Comparison of ENCODE assay signal across 8 cellular contexts in genomic region chr12:104064842-104065441, GRCh38. TPM values are rescaled to one million over a fixed set of nuclear protein-coding genes. Genes with fewer than 3 reads are reported as not detected.
A peak's percentile ranks its signal among the peaks of the same experiment; 100 is the strongest.
DNase-seq lines count a peak whose midpoint lies in the region; ATAC-seq and TF ChIP-seq lines count a peak whose summit lies in the region.

No MANE protein-coding gene starts in this region.

- H4K20me1 ChIP-seq in GM23248 (ENCODE audit: insufficient read depth), result no peaks in the 10 kb centered on the region

- H3K27me3 ChIP-seq in GM23248 (replicated peaks; ENCODE audit: insufficient read depth) (no peaks in the 10 kb centered on the region), endodermal cell (ENCODE audit: control insufficient read depth, insufficient read depth, low read length, poor library complexity, severe bottlenecking) (peaks cover 24% of the 10 kb centered on the region), mucosa of stomach (ENCODE audit: control insufficient read depth, insufficient read depth, low read length) (no peaks in the 10 kb centered on the region)

- in situ Hi-C loops in GM23248 (cut with MboI), result no loop called here

- POLR2A ChIA-PET in RWPE1 (lab: Yijun Ruan, JAX; ENCODE audit: low non-redundant PET), result no interaction called here

- peaks cover 74% of the 10 kb centered on the region for H3K79me2 ChIP-seq in GM23248 (ENCODE audit: insufficient read depth)

- H3K36me3 Mint-ChIP-seq in endodermal cell (ENCODE audit: low read depth), result no peaks in the 10 kb centered on the region

- H3K27me3 Mint-ChIP-seq in endodermal cell (ENCODE audit: insufficient read depth), result peaks cover 28% of the 10 kb centered on the region

- no peaks in the 10 kb centered on the region for H3K9me3 Mint-ChIP-seq in endodermal cell

- H3K9me3 ChIP-seq in ES-I3 (ENCODE audit: control insufficient read depth, insufficient read depth, low read length), result no peaks in the 10 kb centered on the region
- H3K9me3 ChIP-seq in GM23248 (ENCODE audit: low read depth), result no peaks in the 10 kb centered on the region
- no peaks in the 10 kb centered on the region for H3K9me3 ChIP-seq in endodermal cell (ENCODE audit: control insufficient read depth, low read length)
- H3K9me3 ChIP-seq in mucosa of stomach (ENCODE audit: control insufficient read depth, low read length), result no peaks in the 10 kb centered on the region

- CTCF ChIA-PET in RWPE1 (lab: Yijun Ruan, JAX), result interaction anchor here (1.0 to 1.1 kb wide), 2 partner anchors 40 to 117 kb away, joined by 3 to 4 read pairs; no protein-coding TSS in a partner anchor

- TF ChIP-seq CTCF in RWPE1 (conservative IDR thresholded peaks at IDR 0.05; ENCODE audit: low read depth), result no peak
- TF ChIP-seq CTCF in endodermal cell (conservative IDR thresholded peaks at IDR 0.05), result no peak

- H2AFZ ChIP-seq in GM23248, result peak overlapping the region; percentile 92

- peak overlapping the region; percentile 92; the same call in 1 of the 2 replicates for H3K9ac ChIP-seq in ES-I3 (ENCODE audit: low read depth, low read length)
- H3K9ac ChIP-seq in GM23248, result peak overlapping the region; percentile 88
- peak overlapping the region; percentile 25 for H3K9ac ChIP-seq in endodermal cell (ENCODE audit: extremely low read depth, low read length, poor library complexity, severe bottlenecking)
- peak overlapping the region; percentile 87 for H3K9ac ChIP-seq in mucosa of stomach (ENCODE audit: low read length)

- H3K36me3 ChIP-seq in ES-I3 (ENCODE audit: insufficient read depth, low read length) (no peaks in the 10 kb centered on the region), GM23248 (ENCODE audit: low read depth) (peaks cover 16% of the 10 kb centered on the region), endodermal cell (ENCODE audit: control insufficient read depth, insufficient read depth, low read length) (peaks cover 6% of the 10 kb centered on the region), mucosa of stomach (ENCODE audit: control insufficient read depth, insufficient read depth, low read length) (no peaks in the 10 kb centered on the region)

- H3K4me3 ChIP-seq in GM23248 (peak overlapping the region; percentile 95), endodermal cell (ENCODE audit: low read length) (peak overlapping the region; percentile 93), mucosa of stomach (ENCODE audit: low read length) (peak overlapping the region; percentile 72)

- no peak overlapping the region for H3K27ac Mint-ChIP-seq in endodermal cell

- peaks cover 14% of the 10 kb centered on the region for H3K4me1 Mint-ChIP-seq in endodermal cell

- H3K27ac ChIP-seq in GM23248 (peak overlapping the region; percentile 84), RWPE1 (peak overlapping the region; percentile 93), endodermal cell (ENCODE audit: low read depth, low read length) (no peak overlapping the region)

- WGBS in GM23248 (ENCODE audit: low coverage in 1 of 2, low lambda C conversion rate in 2 of 2, missing lambda C conversion rate in 2 of 2), 2 experiments, result 1 to 2% methylated on average over 22 to 37 of the region's 41 CpGs
- 1 to 3% methylated on average over 22 to 41 of the region's 41 CpGs for WGBS in endodermal cell (ENCODE audit: insufficient coverage in 1 of 2, insufficient read length in 1 of 2), 2 experiments

- no peaks in the 10 kb centered on the region for H3K4me1 ChIP-seq in ES-I3 (ENCODE audit: insufficient read depth, low read length)
- H3K4me1 ChIP-seq in GM23248 (ENCODE audit: insufficient read depth), result peaks cover 15% of the 10 kb centered on the region; the same call in 1 of the 2 replicates
- no peaks in the 10 kb centered on the region for H3K4me1 ChIP-seq in endodermal cell (ENCODE audit: control insufficient read depth, insufficient read depth, low read length)
- H3K4me1 ChIP-seq in mucosa of stomach (ENCODE audit: control insufficient read depth, insufficient read depth, low read length), result peaks cover 19% of the 10 kb centered on the region

- no peaks in the 10 kb centered on the region for H3K9me2 ChIP-seq in GM23248 (ENCODE audit: insufficient read depth)

- ATAC-seq in HG03025 (IDR thresholded peaks at IDR 0.05; ENCODE audit: low FRiP score, unreplicated experiment), result no peak
- ATAC-seq in GM21381 (IDR thresholded peaks at IDR 0.05; ENCODE audit: unreplicated experiment), result no peak

- DNase-seq in GM23248 (peak; percentile 65), RWPE1 (ENCODE audit: low spot score) (peak; percentile 20), endodermal cell (no peak), Kasumi-1 (lab: John Stamatoyannopoulos, UW) (no peak)

- peak overlapping the region; percentile 97 for H3K4me2 ChIP-seq in GM23248 (ENCODE audit: unreplicated experiment)

- peaks cover 11% of the 10 kb centered on the region for H3F3A ChIP-seq in GM23248 (ENCODE audit: insufficient read depth)

- H3K4me3 Mint-ChIP-seq in endodermal cell, result peak overlapping the region; percentile 84

RNA-seq across cellular contexts. Expression of gene HCFC2, which starts 0.6 kb away (rescaled TPM):
- total RNA-seq in GM23248 (2014; rRNA removed; shearing (Covaris generic)), result 24.0 and 26.8 TPM in 2 replicates
- 16.6 and 16.9 TPM in 2 replicates for polyA plus RNA-seq in GM23248 (2016; fragmentation: Nextera tagmentation; extraction: Ambion mirVana)
- 1 to 10 TPM; 2.2 to 3.4 TPM for total RNA-seq in endodermal cell
- polyA plus RNA-seq in endodermal cell (2013, experiment 1 of 2), result 7.0 TPM
- polyA plus RNA-seq in endodermal cell (2013, experiment 2 of 2), result 6.9 TPM

RNA-seq across cellular contexts. Expression of gene GLT8D2, which starts 15.0 kb away (rescaled TPM):
- 58.6 and 63.2 TPM in 2 replicates for total RNA-seq in GM23248 (2014; rRNA removed; shearing (Covaris generic))
- 94.5 and 99.2 TPM in 2 replicates for polyA plus RNA-seq in GM23248 (2016; fragmentation: Nextera tagmentation; extraction: Ambion mirVana)
- total RNA-seq in endodermal cell, result 1 to 10 TPM in 1 of 2 donors, under 1 TPM in 1; 0.69 to 1.3 TPM
- 3.7 TPM for polyA plus RNA-seq in endodermal cell (2013, experiment 1 of 2)
- 4.1 TPM for polyA plus RNA-seq in endodermal cell (2013, experiment 2 of 2)

Comparison
In these comparisons a context has a peak if more than half of its experiments do, and no peak if none do; other contexts are left out.
1. H3K9ac ChIP-seq: peak in every context shown above with its lines; median percentile 92 in ES-I3; 88 in GM23248; 87 in mucosa of stomach; 25 in endodermal cell.
2. DNase-seq: peak in GM23248 (single experiment) and RWPE1 (single experiment); none in endodermal cell (single experiment) and Kasumi-1 (0 of 2).
3. RNA of gene GLT8D2, which starts 15.0 kb away (total RNA-seq): 58.6 to 63.2 TPM in GM23248; 0.69 to 1.3 TPM in endodermal cell; every median in the first group is over 10 times any median in the second.
4. Peak in every context shown above with its lines, with median percentiles within 50 percentile points of each other: H3K4me3 ChIP-seq.